In genomic region chr4:13627606-13628301, GRCh38 we compare ENCODE assay signal across 8 cellular contexts. TPM values are rescaled to one million over a fixed set of nuclear protein-coding genes. Genes with fewer than 3 reads are reported as not detected.
DNase-seq lines count a peak whose midpoint lies in the region; ATAC-seq and TF ChIP-seq lines count a peak whose summit lies in the region.

Gene BOD1L1, minus strand, starts transcription at chr4:13627725. Its CDS starts 138 bp downstream, at chr4:13627587.

- H3K9me3 ChIP-seq in CD4-positive, alpha-beta memory T cell (ENCODE audit: control insufficient read depth in 1 of 2, low read length in 2 of 2), result no peaks in the 10 kb centered on the region

- peak within 1 kb of the TSS; percentile 93 to 99 (median 98) for H3K27ac Mint-ChIP-seq in CD4-positive, alpha-beta memory T cell
- H3K27ac Mint-ChIP-seq in activated CD8-positive, alpha-beta T cell treated with anti-CD3 and anti-CD28 coated beads for 36 hours, result peak within 1 kb of the TSS; percentile 95

- H3K4me3 ChIP-seq in CD4-positive, alpha-beta memory T cell (ENCODE audit: low read length in 2 of 2), result peak within 1 kb of the TSS; percentile 70 to 95

- H3K4me1 Mint-ChIP-seq in CD4-positive, alpha-beta memory T cell, result peaks cover 30 to 57% (median 46%) of the 10 kb centered on the region in 4 donors
- H3K4me1 Mint-ChIP-seq in activated CD8-positive, alpha-beta T cell treated with anti-CD3 and anti-CD28 coated beads for 36 hours (ENCODE audit: low read depth), result peaks cover 37% of the 10 kb centered on the region

- H3K4me3 Mint-ChIP-seq in CD4-positive, alpha-beta memory T cell, result peak within 1 kb of the TSS; percentile 94 to 98 (median 97)
- peak within 1 kb of the TSS; percentile 90 for H3K4me3 Mint-ChIP-seq in activated CD8-positive, alpha-beta T cell treated with anti-CD3 and anti-CD28 coated beads for 36 hours

- peak within 1 kb of the TSS; percentile 81 for H3K27ac ChIP-seq in CD4-positive, alpha-beta memory T cell (ENCODE audit: low read depth, low read length)

- intact Hi-C loops in CD4-positive, alpha-beta memory T cell (cut with micrococcal nuclease), result loop anchor here (1.0 kb wide), 3 partner anchors 27 to 1375 kb away; partner anchors contain the start of genes CPEB2 and RAB28
- intact Hi-C loops in activated CD8-positive, alpha-beta T cell treated with anti-CD3 and anti-CD28 coated beads for 36 hours (cut with micrococcal nuclease), result no loop called here

- no peak for TF ChIP-seq CTCF in activated CD8-positive, alpha-beta T cell treated with anti-CD3 and anti-CD28 coated beads for 36 hours (IDR thresholded peaks at IDR 0.05)

- H3K9me3 Mint-ChIP-seq in CD4-positive, alpha-beta memory T cell, result peaks cover 0 to 3% (median 0%) of the 10 kb centered on the region in 8 donors
- H3K9me3 Mint-ChIP-seq in activated CD8-positive, alpha-beta T cell treated with anti-CD3 and anti-CD28 coated beads for 36 hours, result no peaks in the 10 kb centered on the region

- ATAC-seq in GM19397 (IDR thresholded peaks at IDR 0.05; ENCODE audit: unreplicated experiment), result peak; percentile 89
- ATAC-seq in HG03571 (IDR thresholded peaks at IDR 0.05; ENCODE audit: unreplicated experiment), result peak; percentile 92
- ATAC-seq in activated CD8-positive, alpha-beta T cell treated with anti-CD3 and anti-CD28 coated beads for 36 hours, result peak; percentile 88

- peak; percentile 71 to 83 (median 78) for DNase-seq in CD4-positive, alpha-beta memory T cell
- DNase-seq in NCI-H774 (lab: John Stamatoyannopoulos, UW), result peak; percentile 86
- DNase-seq in activated CD8-positive, alpha-beta T cell treated with anti-CD3 and anti-CD28 coated beads for 36 hours, result peak; percentile 86
- DNase-seq in effector CD4-positive, alpha-beta T cell, result peak; percentile 65
- DNase-seq in lung microvascular endothelial cell (ENCODE audit: low read depth in 2 of 2), result peak; percentile 94 to 95
- peak; percentile 60 to 65 (median 65) for DNase-seq in stimulated activated CD4-positive, alpha-beta T cell treated with anti-CD3 and anti-CD28 coated beads, TNF-alpha, amount 100 ng/mL, for 48 hours (ENCODE audit: low read depth in 3 of 3)

- no peaks in the 10 kb centered on the region for H3K27me3 Mint-ChIP-seq in CD4-positive, alpha-beta memory T cell
- H3K27me3 Mint-ChIP-seq in activated CD8-positive, alpha-beta T cell treated with anti-CD3 and anti-CD28 coated beads for 36 hours, result no peaks in the 10 kb centered on the region

- CTCF ChIA-PET in CD4-positive, alpha-beta memory T cell (lab: Charles Lee; ENCODE audit: partially characterized antibody), result interaction anchor here (1.0 to 3.2 kb wide), 3 partner anchors 14 to 37 kb away, joined by 3 to 42 read pairs (median 5); no protein-coding TSS in a partner anchor
- CTCF ChIA-PET in activated CD8-positive, alpha-beta T cell treated with anti-CD3 and anti-CD28 coated beads for 36 hours (lab: Charles Lee), result interaction anchor here (1.1 to 2.3 kb wide), 5 partner anchors 10 to 29 kb away, joined by 4 to 36 read pairs (median 4); no protein-coding TSS in a partner anchor

- H3K27me3 ChIP-seq in CD4-positive, alpha-beta memory T cell (ENCODE audit: insufficient read depth, low read length), result no peaks in the 10 kb centered on the region

- H3K4me1 ChIP-seq in CD4-positive, alpha-beta memory T cell (ENCODE audit: insufficient read depth, low read length), result peaks cover 41% of the 10 kb centered on the region

- peaks cover 4 to 20% of the 10 kb centered on the region in 2 donors for H3K36me3 Mint-ChIP-seq in CD4-positive, alpha-beta memory T cell
- peaks cover 5% of the 10 kb centered on the region for H3K36me3 Mint-ChIP-seq in activated CD8-positive, alpha-beta T cell treated with anti-CD3 and anti-CD28 coated beads for 36 hours (ENCODE audit: low read depth)

- no peaks in the 10 kb centered on the region for H3K36me3 ChIP-seq in CD4-positive, alpha-beta memory T cell (ENCODE audit: insufficient read depth, low read length)

- POLR2A ChIA-PET in CD4-positive, alpha-beta memory T cell (lab: Charles Lee; ENCODE audit: partially characterized antibody), result interaction anchor here (1.0 to 2.6 kb wide), 4 partner anchors 26 to 1376 kb away, joined by 3 to 18 read pairs (median 5); no protein-coding TSS in a partner anchor
- POLR2A ChIA-PET in activated CD8-positive, alpha-beta T cell treated with anti-CD3 and anti-CD28 coated beads for 36 hours (lab: Charles Lee), result interaction anchor here (1.0 to 2.4 kb wide), 2 partner anchors 10 to 27 kb away, joined by 7 to 9 read pairs; no protein-coding TSS in a partner anchor

RNA-seq across cellular contexts. Expression of gene BOD1L1, which starts in this region (rescaled TPM):
- 10 to 100 TPM; 67.8 to 72.3 TPM for total RNA-seq in CD4-positive, alpha-beta memory T cell
- 1 to 10 TPM in 1 of 2 donors, under 1 TPM in 1; 0.86 to 6.7 TPM for polyA plus RNA-seq in CD4-positive, alpha-beta memory T cell
- total RNA-seq in activated CD8-positive, alpha-beta T cell treated with anti-CD3 and anti-CD28 coated beads for 36 hours, result 10 to 100 TPM; 27.2 to 28.9 TPM
- total RNA-seq in lung microvascular endothelial cell, result 15.7 and 24.0 TPM in 2 replicates

Comparison
In these comparisons a context has a peak if more than half of its experiments do, and no peak if none do; other contexts are left out.
1. Peak in every context shown above with its lines: DNase-seq, ATAC-seq, H3K4me3 ChIP-seq and H3K27ac ChIP-seq.